ENCODE assay signal across 8 cellular contexts in the genomic region with DNA sequence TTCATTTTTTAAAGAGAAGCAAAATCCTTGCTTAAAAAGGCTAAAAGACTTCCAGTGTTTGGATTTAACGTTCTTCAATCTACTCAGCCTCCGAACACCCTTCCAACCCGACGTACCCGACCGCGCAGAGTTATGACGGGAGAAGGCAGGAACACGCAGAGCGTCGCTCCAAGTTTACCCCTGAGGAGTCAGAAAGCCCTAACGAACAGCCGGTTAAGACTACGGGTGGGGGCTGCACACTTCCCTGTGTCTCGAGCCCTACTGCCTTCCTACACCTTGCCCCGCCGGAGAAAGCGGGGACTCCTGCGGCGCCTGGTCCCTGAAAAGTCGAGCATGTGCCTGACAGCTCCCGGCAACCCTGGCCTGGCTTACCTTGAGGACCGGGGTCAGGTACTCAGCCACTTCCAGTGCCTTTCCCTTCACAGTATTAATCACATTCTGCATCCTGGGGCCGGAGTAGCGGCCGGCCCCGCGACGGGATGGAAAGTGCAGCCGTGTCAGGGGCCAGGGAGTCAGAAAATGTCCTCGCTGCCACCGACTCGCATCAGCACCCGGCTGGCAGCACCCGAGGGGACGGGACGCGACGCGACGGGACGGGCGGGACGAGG. TPM values are rescaled to one million over a fixed set of nuclear protein-coding genes. Genes with fewer than 3 reads are reported as not detected.
A peak's percentile ranks its signal among the peaks of the same experiment; 100 is the strongest.
DNase-seq lines count a peak whose midpoint lies in the region; ATAC-seq and TF ChIP-seq lines count a peak whose summit lies in the region.

No MANE protein-coding gene starts in this region.

- H3K27me3 Mint-ChIP-seq in activated T-cell treated with anti-CD3 and anti-CD28 coated beads, Interleukin-2, amount 50 U/mL, for 4 hours (ENCODE audit: low read depth), result no peaks in the 10 kb centered on the region
- no peaks in the 10 kb centered on the region for H3K27me3 Mint-ChIP-seq in natural killer cell (ENCODE audit: low read depth in 2 of 2)

- H3K9me3 Mint-ChIP-seq in activated T-cell treated with anti-CD3 and anti-CD28 coated beads, Interleukin-2, amount 50 U/mL, for 4 hours, result no peaks in the 10 kb centered on the region
- no peaks in the 10 kb centered on the region for H3K9me3 Mint-ChIP-seq in natural killer cell

- peaks cover 38% of the 10 kb centered on the region for H3K79me2 ChIP-seq in OCI-LY1 (ENCODE audit: insufficient read depth, low read length)

- DNase-seq in Caki2 (ENCODE audit: low read depth) (peak; percentile 68), fibroblast of gingiva (ENCODE audit: low read depth) (peak; percentile 78), natural killer cell (peak; percentile 55)
- peak; percentile 69 for DNase-seq in activated T-cell treated with anti-CD3 and anti-CD28 coated beads, Interleukin-2, amount 50 U/mL, for 4 hours
- DNase-seq in stimulated activated naive CD4-positive, alpha-beta T cell (lab: John Stamatoyannopoulos, UW), result peak in 5 of 6 experiments; percentile 51 to 80 (median 56)

- peak overlapping the region; percentile 79 for H3K9ac ChIP-seq in OCI-LY1 (ENCODE audit: low read length)

- H3K4me1 ChIP-seq in OCI-LY1 (ENCODE audit: insufficient read depth, low read length, severe bottlenecking), result peaks cover 32% of the 10 kb centered on the region

- peak overlapping the region; percentile 99 for H3K4me3 Mint-ChIP-seq in activated T-cell treated with anti-CD3 and anti-CD28 coated beads, Interleukin-2, amount 50 U/mL, for 4 hours
- peak overlapping the region; percentile 95 for H3K4me3 Mint-ChIP-seq in natural killer cell

- in situ Hi-C loops in Caki2 (cut with HindIII; ENCODE audit: low pct_unique_long_range_greater_than_20kb, low sequenced_read_pairs), result no loop called here

- H3F3A ChIP-seq in OCI-LY1 (ENCODE audit: insufficient read depth, low read length), result no peaks in the 10 kb centered on the region

- H4K20me1 ChIP-seq in OCI-LY1 (ENCODE audit: insufficient read depth, low read length), result no peaks in the 10 kb centered on the region

- peaks cover 18% of the 10 kb centered on the region for H3K36me3 ChIP-seq in OCI-LY1 (ENCODE audit: insufficient read depth, low read length)

- no peaks in the 10 kb centered on the region for H3K9me2 ChIP-seq in OCI-LY1 (ENCODE audit: low read depth, low read length)

- peak overlapping the region; percentile 73 for H3K4me2 ChIP-seq in OCI-LY1 (ENCODE audit: low read length)

- H3K9me3 ChIP-seq in OCI-LY1 (ENCODE audit: low read length), result no peaks in the 10 kb centered on the region

- H3K4me3 ChIP-seq in OCI-LY1 (ENCODE audit: low read depth, low read length, poor library complexity, severe bottlenecking), result peak overlapping the region; percentile 99

- H3K4me1 Mint-ChIP-seq in activated T-cell treated with anti-CD3 and anti-CD28 coated beads, Interleukin-2, amount 50 U/mL, for 4 hours (ENCODE audit: low read depth), result peaks cover 47% of the 10 kb centered on the region
- peaks cover 41% of the 10 kb centered on the region in 2 donors for H3K4me1 Mint-ChIP-seq in natural killer cell

- ATAC-seq in GM19455 (IDR thresholded peaks at IDR 0.05; ENCODE audit: unreplicated experiment) (peak; percentile 56), HG03575 (IDR thresholded peaks at IDR 0.05; ENCODE audit: extremely low read depth, insufficient number of reproducible peaks, low FRiP score, unreplicated experiment) (peak; percentile 7), natural killer cell (peak; percentile 46 to 67 (median 49))
- ATAC-seq in activated T-cell treated with anti-CD3 and anti-CD28 coated beads, Interleukin-2, amount 50 U/mL, for 4 hours, result peak; percentile 66 to 69

- H3K27ac Mint-ChIP-seq in natural killer cell, result peak overlapping the region; percentile 96 to 97

- no peak overlapping the region for H2AFZ ChIP-seq in OCI-LY1 (ENCODE audit: low read length)

- TF ChIP-seq CTCF in OCI-LY1 (IDR thresholded peaks at IDR 0.05; ENCODE audit: low read length), result no peak
- no peak for TF ChIP-seq CTCF in natural killer cell (IDR thresholded peaks at IDR 0.05)

- intact Hi-C loops in natural killer cell (cut with micrococcal nuclease), result loop anchor here (5.0 kb wide), 3 partner anchors 584 to 1496 kb away; a partner anchor contains a TSS

- peaks cover 19% of the 10 kb centered on the region for H3K36me3 Mint-ChIP-seq in activated T-cell treated with anti-CD3 and anti-CD28 coated beads, Interleukin-2, amount 50 U/mL, for 4 hours (ENCODE audit: insufficient read depth)
- H3K36me3 Mint-ChIP-seq in natural killer cell, result peaks cover 6% of the 10 kb centered on the region

- H3K27ac ChIP-seq in OCI-LY1 (ENCODE audit: low read depth, low read length, poor library complexity, severe bottlenecking), result peak overlapping the region; percentile 83

- no peaks in the 10 kb centered on the region for H3K27me3 ChIP-seq in OCI-LY1 (ENCODE audit: insufficient read depth, low read length)

RNA-seq across cellular contexts. Expression of a gene that starts 0.6 kb away (rescaled TPM):
- 27.5 and 63.4 TPM in 2 replicates for total RNA-seq in Caki2 (2014; rRNA removed; shearing (Covaris generic); ENCODE audit: low replicate concordance)
- 10 to 100 TPM; 81.5 to 93.9 (median 88.8) TPM for total RNA-seq in activated T-cell treated with anti-CD3 and anti-CD28 coated beads, Interleukin-2, amount 50 U/mL, for 4 hours
- 10 to 100 TPM; 49.4 to 53.6 (median 52.0) TPM for total RNA-seq in natural killer cell

RNA-seq across cellular contexts. Expression of a gene that starts 0.7 kb away (rescaled TPM):
- total RNA-seq in Caki2 (2014; rRNA removed; shearing (Covaris generic); ENCODE audit: low replicate concordance), result 16.2 and 24.8 TPM in 2 replicates
- total RNA-seq in activated T-cell treated with anti-CD3 and anti-CD28 coated beads, Interleukin-2, amount 50 U/mL, for 4 hours, result 10 to 100 TPM; 12.2 to 13.5 (median 12.3) TPM
- 10 to 100 TPM; 10.5 to 17.4 (median 11.2) TPM for total RNA-seq in natural killer cell

Comparison
In these comparisons a context has a peak if more than half of its experiments do, and no peak if none do; other contexts are left out.
1. Peak in every context shown above with its lines: DNase-seq, ATAC-seq, H3K4me3 ChIP-seq and H3K27ac ChIP-seq.
2. ATAC-seq: peak in every context shown above with its lines; median percentile 68 in activated T-cell treated with anti-CD3 and anti-CD28 coated beads, Interleukin-2, amount 50 U/mL, for 4 hours; 56 in GM19455; 49 in natural killer cell; 7 in HG03575.